Comparison of ENCODE assay signal across 2 cellular contexts in the genomic region with DNA sequence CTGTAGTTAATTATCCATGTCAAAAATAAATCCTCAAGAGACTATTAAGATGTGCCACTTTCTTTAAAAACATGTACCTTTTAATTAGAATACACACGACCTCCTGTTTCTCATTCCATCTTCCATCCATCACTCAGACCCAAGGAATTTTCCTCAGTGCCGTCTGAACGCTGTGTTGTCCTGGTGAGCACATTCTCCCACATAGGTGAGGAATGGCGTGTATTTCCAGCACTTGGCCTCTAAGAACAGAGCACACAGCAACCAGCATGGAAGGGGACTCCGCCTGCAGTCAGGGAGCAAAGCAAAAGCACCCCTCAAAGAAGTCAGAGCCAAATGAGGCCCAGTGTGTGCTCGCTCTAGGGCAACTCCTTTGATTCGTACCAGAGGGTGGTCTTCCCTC.
TF ChIP-seq lines count a peak whose summit lies in the region.

No MANE protein-coding gene starts in this region.

TF ChIP-seq in GM23338, 12 proteins besides CTCF, POLR2A, EP300 and RAD21:
- TF ChIP-seq ZNF462 (CRISPR knock-in tag; IDR thresholded peaks at IDR 0.05) (no peak), ETS1 (IDR thresholded peaks at IDR 0.05) (no peak), JUNB (IDR thresholded peaks at IDR 0.05; ENCODE audit: unreplicated experiment) (no peak), EZH2phosphoT487 (IDR thresholded peaks at IDR 0.05; ENCODE audit: unreplicated experiment) (no peak), NANOG (IDR thresholded peaks at IDR 0.05; ENCODE audit: borderline replicate concordance) (no peak)

TF ChIP-seq in SK-N-SH treated with all-trans-retinoic acid at 6 μM for 48 hours, 23 proteins besides CTCF, POLR2A, EP300 and RAD21 (continued from another document):
- TF ChIP-seq ZFP30 (CRISPR knock-in tag; IDR thresholded peaks at IDR 0.05), result no peak
- no peak for TF ChIP-seq RARB (CRISPR knock-in tag; IDR thresholded peaks at IDR 0.05)
- no peak for TF ChIP-seq CSDC2 (CRISPR knock-in tag; IDR thresholded peaks at IDR 0.05)
- no peak for TF ChIP-seq ZNF8 (CRISPR knock-in tag; IDR thresholded peaks at IDR 0.05)
- no peak for TF ChIP-seq ZNF565 (CRISPR knock-in tag; conservative IDR thresholded peaks at IDR 0.05; ENCODE audit: low read depth)
- TF ChIP-seq, protein P1, sequence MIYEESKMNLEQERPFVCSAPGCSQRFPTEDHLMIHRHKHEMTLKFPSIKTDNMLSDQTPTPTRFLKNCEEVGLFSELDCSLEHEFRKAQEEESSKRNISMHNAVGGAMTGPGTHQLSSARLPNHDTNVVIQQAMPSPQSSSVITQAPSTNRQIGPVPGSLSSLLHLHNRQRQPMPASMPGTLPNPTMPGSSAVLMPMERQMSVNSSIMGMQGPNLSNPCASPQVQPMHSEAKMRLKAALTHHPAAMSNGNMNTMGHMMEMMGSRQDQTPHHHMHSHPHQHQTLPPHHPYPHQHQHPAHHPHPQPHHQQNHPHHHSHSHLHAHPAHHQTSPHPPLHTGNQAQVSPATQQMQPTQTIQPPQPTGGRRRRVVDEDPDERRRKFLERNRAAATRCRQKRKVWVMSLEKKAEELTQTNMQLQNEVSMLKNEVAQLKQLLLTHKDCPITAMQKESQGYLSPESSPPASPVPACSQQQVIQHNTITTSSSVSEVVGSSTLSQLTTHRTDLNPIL (CRISPR knock-in tag; IDR thresholded peaks at IDR 0.05; ENCODE audit: low read depth), result no peak
- no peak for TF ChIP-seq TCF4 (CRISPR knock-in tag; IDR thresholded peaks at IDR 0.05; ENCODE audit: borderline replicate concordance)
- TF ChIP-seq, protein P2, sequence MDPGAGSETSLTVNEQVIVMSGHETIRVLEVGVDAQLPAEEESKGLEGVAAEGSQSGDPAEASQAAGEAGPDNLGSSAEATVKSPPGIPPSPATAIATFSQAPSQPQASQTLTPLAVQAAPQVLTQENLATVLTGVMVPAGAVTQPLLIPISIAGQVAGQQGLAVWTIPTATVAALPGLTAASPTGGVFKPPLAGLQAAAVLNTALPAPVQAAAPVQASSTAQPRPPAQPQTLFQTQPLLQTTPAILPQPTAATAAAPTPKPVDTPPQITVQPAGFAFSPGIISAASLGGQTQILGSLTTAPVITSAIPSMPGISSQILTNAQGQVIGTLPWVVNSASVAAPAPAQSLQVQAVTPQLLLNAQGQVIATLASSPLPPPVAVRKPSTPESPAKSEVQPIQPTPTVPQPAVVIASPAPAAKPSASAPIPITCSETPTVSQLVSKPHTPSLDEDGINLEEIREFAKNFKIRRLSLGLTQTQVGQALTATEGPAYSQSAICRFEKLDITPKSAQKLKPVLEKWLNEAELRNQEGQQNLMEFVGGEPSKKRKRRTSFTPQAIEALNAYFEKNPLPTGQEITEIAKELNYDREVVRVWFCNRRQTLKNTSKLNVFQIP (CRISPR knock-in tag; IDR thresholded peaks at IDR 0.05; ENCODE audit: borderline replicate concordance, low read depth), result no peak
TF ChIP-seq in SK-N-SH treated with all-trans-retinoic acid at 6 μM for 48 hours: peak in this region for 0.
